ENCODE assay signal across 8 cellular contexts in genomic region chr17:42577532-42578281, GRCh38. TPM values are rescaled to one million over a fixed set of nuclear protein-coding genes. Genes with fewer than 3 reads are reported as not detected.
A peak's percentile ranks its signal among the peaks of the same experiment; 100 is the strongest.
DNase-seq lines count a peak whose midpoint lies in the region; ATAC-seq and TF ChIP-seq lines count a peak whose summit lies in the region.

A gene with protein sequence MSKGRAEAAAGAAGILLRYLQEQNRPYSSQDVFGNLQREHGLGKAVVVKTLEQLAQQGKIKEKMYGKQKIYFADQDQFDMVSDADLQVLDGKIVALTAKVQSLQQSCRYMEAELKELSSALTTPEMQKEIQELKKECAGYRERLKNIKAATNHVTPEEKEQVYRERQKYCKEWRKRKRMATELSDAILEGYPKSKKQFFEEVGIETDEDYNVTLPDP (minus strand): TSS chr17:42577729. CDS start chr17:42577686, 43 bp downstream.

- H3K36me3 ChIP-seq in BLaER1 = peaks cover 72% of the 10 kb centered on the region

- peaks cover 28% of the 10 kb centered on the region for H3K4me1 Mint-ChIP-seq in activated CD4-positive, alpha-beta T cell treated with anti-CD3 and anti-CD28 coated beads for 36 hours

- H3K27ac ChIP-seq in BLaER1 = peak within 1 kb of the TSS; percentile 78

- CTCF ChIA-PET in activated CD4-positive, alpha-beta T cell treated with anti-CD3 and anti-CD28 coated beads for 36 hours (lab: Charles Lee) = interaction anchor here (0.6 to 4.7 kb wide), 61 partner anchors 10 to 906 kb away, joined by 3 to 80 read pairs (median 4); partner anchors contain the start of genes BECN1, CAVIN1, DHX8 and GHDC

- H3K27ac Mint-ChIP-seq in activated CD4-positive, alpha-beta T cell treated with anti-CD3 and anti-CD28 coated beads for 36 hours = peak within 1 kb of the TSS; percentile 98

- TF ChIP-seq CTCF in choroid plexus epithelial cell (conservative IDR thresholded peaks at IDR 0.05; ENCODE audit: low read depth, low read length) = peak; percentile 46

- POLR2A ChIA-PET in activated CD4-positive, alpha-beta T cell treated with anti-CD3 and anti-CD28 coated beads for 36 hours (lab: Charles Lee) = interaction anchor here (0.6 to 2.5 kb wide), 9 partner anchors 11 to 420 kb away, joined by 3 to 10 read pairs (median 4); partner anchors contain the start of genes BECN1, MLX, RETREG3 and RPL27

- no peaks in the 10 kb centered on the region for H3K27me3 ChIP-seq in BLaER1

- no peaks in the 10 kb centered on the region for H4K20me1 ChIP-seq in BLaER1

- H3K4me3 Mint-ChIP-seq in activated CD4-positive, alpha-beta T cell treated with anti-CD3 and anti-CD28 coated beads for 36 hours = peak within 1 kb of the TSS; percentile 88

- H3K9me3 ChIP-seq in BLaER1 = no peaks in the 10 kb centered on the region

- H3K4me3 ChIP-seq in BLaER1 (peak within 1 kb of the TSS; percentile 82), choroid plexus epithelial cell (ENCODE audit: low read depth, low read length) (peak within 1 kb of the TSS; percentile 88)

- H3K27me3 Mint-ChIP-seq in activated CD4-positive, alpha-beta T cell treated with anti-CD3 and anti-CD28 coated beads for 36 hours = no peaks in the 10 kb centered on the region

- H3K4me2 ChIP-seq in BLaER1 = peak within 1 kb of the TSS; percentile 97

- intact Hi-C loops in activated CD4-positive, alpha-beta T cell treated with anti-CD3 and anti-CD28 coated beads for 36 hours (cut with DNase I, micrococcal nuclease) = loop anchor here (1.0 to 5.0 kb wide), 17 partner anchors 10 to 421 kb away; partner anchors contain the start of genes BECN1 (in 2 of the 2), COASY (in 2 of the 2), EZH1 (in 2 of the 2) and MLX (in 2 of the 2)

- no peaks in the 10 kb centered on the region for H3K9me3 Mint-ChIP-seq in activated CD4-positive, alpha-beta T cell treated with anti-CD3 and anti-CD28 coated beads for 36 hours (ENCODE audit: low read depth)

- peak; percentile 76 for ATAC-seq in HG03442 (IDR thresholded peaks at IDR 0.05; ENCODE audit: unreplicated experiment)
- ATAC-seq in activated CD4-positive, alpha-beta T cell treated with anti-CD3 and anti-CD28 coated beads for 36 hours = peak; percentile 92

- DNase-seq in GM19238 (ENCODE audit: insufficient read length, low spot score) (peak; percentile 96), NCI-H524 treated with DMSO at 0.1 percent for 48 hours (lab: John Stamatoyannopoulos, UW) (peak; percentile 78), choroid plexus epithelial cell (ENCODE audit: low read depth) (peak; percentile 96), kidney glomerular epithelial cell (lab: John Stamatoyannopoulos, UW) (peak; percentile 84)
- peak; percentile 98 for DNase-seq in activated CD4-positive, alpha-beta T cell treated with anti-CD3 and anti-CD28 coated beads for 36 hours
- peak; percentile 91 to 94 for DNase-seq in stimulated activated CD4-positive, alpha-beta T cell treated with anti-CD3 and anti-CD28 coated beads, Interleukin-15, amount 100 ng/mL, for 48 hours (ENCODE audit: low read depth in 2 of 2)

- H3K4me1 ChIP-seq in BLaER1 = peaks cover 36% of the 10 kb centered on the region

- peak within 1 kb of the TSS; percentile 81 for H3K9ac ChIP-seq in BLaER1

- peaks cover 61% of the 10 kb centered on the region for H3K36me3 Mint-ChIP-seq in activated CD4-positive, alpha-beta T cell treated with anti-CD3 and anti-CD28 coated beads for 36 hours (ENCODE audit: low read depth)

RNA-seq across cellular contexts. Expression of the gene that starts here (rescaled TPM):
- 10 to 100 TPM; 27.0 to 28.9 TPM for total RNA-seq in activated CD4-positive, alpha-beta T cell treated with anti-CD3 and anti-CD28 coated beads for 36 hours

Comparison
In these comparisons a context has a peak if more than half of its experiments do, and no peak if none do; other contexts are left out.
1. Peak in every context shown above with its lines: DNase-seq, ATAC-seq, H3K4me3 ChIP-seq and H3K27ac ChIP-seq.